Comparison of ENCODE assay signal across 17 cellular contexts in genomic region chr5:32837211-32837610, GRCh38.
"Had no signal": no experiment of that assay in that cellular context is flagged by ENCODE, and none has a peak within 500 bp of the region (broad histone marks: within the 10 kb centered on the region; RNA-seq: fewer than 3 reads in every experiment).

No MANE protein-coding gene starts in this region.

- H3K4me3 ChIP-seq: esophagus muscularis mucosa, pancreas, thoracic aorta, uterus had no signal

- H3K27ac ChIP-seq: esophagus muscularis mucosa, pancreas, uterus had no signal

- H3K36me3 ChIP-seq: esophagus muscularis mucosa, pancreas, thoracic aorta, uterus had no signal

- DNase-seq: activated CD8-positive, alpha-beta memory T cell treated with anti-CD3 and anti-CD28 coated beads, Interleukin-2, amount 50 U/mL, for 4 hours; activated CD8-positive, alpha-beta T cell treated with anti-CD3 and anti-CD28 coated beads for 36 hours; activated gamma-delta T cell treated with Interleukin-2 at 50 U/mL for 16 hours; activated naive CD8-positive, alpha-beta T cell treated with anti-CD3 and anti-CD28 coated beads for 36 hours; activated T-cell treated with anti-CD3 and anti-CD28 coated beads, Interleukin-2, amount 50 U/mL, for 72 hours; foreskin melanocyte; head of caudate nucleus; left ventricle myocardium superior; mesendoderm; pancreas; stimulated activated CD4-positive, alpha-beta T cell treated with anti-CD3 and anti-CD28 coated beads, Interleukin-15, amount 100 ng/mL, for 24 hours; stimulated activated CD4-positive, alpha-beta T cell treated with anti-CD3 and anti-CD28 coated beads, Interleukin-4, amount 100 ng/mL, for 24 hours; stimulated activated naive CD8-positive, alpha-beta T cell treated with anti-CD3 and anti-CD28 coated beads, Interleukin-15, amount 100 ng/mL, for 72 hours; T-helper 9 cell; uterus had no signal

- H3K9me3 ChIP-seq: esophagus muscularis mucosa, pancreas, thoracic aorta, uterus had no signal

- ATAC-seq: activated CD8-positive, alpha-beta T cell treated with anti-CD3 and anti-CD28 coated beads for 36 hours; activated T-cell treated with anti-CD3 and anti-CD28 coated beads, Interleukin-2, amount 50 U/mL, for 72 hours; left ventricle myocardium superior; pancreas; stimulated activated naive CD8-positive, alpha-beta T cell treated with anti-CD3 and anti-CD28 coated beads, Interleukin-15, amount 100 ng/mL, for 72 hours had no signal

- H3K27me3 ChIP-seq: esophagus muscularis mucosa, pancreas, uterus had no signal

- H3K4me1 ChIP-seq: esophagus muscularis mucosa, uterus had no signal
